ENCODE assay signal across 23 cellular contexts in the genomic region with DNA sequence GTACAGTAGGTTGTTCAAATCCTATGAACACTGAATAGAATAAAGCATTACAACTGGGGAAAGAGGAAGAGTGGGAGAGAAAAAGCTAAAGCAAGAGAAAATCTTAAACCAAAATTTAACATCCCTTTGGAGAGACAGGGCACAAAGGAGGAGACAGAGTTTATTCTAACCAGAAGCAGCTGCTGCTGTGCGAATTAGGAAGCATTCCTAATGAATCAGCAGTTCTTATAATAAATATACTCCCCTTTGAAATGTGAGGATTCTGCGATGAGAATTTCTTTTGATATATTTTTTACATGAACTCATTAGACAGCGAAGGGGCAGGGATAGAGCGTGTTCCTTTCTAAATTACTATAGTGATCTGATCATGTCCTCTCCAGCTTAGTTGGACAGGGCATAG.
"Had no signal": no experiment of that assay in that cellular context is flagged by ENCODE, and none has a peak within 500 bp of the region (broad histone marks: within the 10 kb centered on the region; RNA-seq: fewer than 3 reads in every experiment).

No MANE protein-coding gene starts in this region.

- H3K27me3 ChIP-seq: heart left ventricle, spleen, vagina had no signal

- H3K36me3 ChIP-seq: heart left ventricle, lower lobe of right lung, thoracic aorta, vagina had no signal

- ATAC-seq: activated T-cell treated with anti-CD3 and anti-CD28 coated beads, Interleukin-2, amount 50 U/mL, for 72 hours; heart left ventricle; left lobe of liver; lower lobe of right lung; mucosa of descending colon; naive thymus-derived CD4-positive, alpha-beta T cell; WTC11 had no signal

- H3K4me1 ChIP-seq: lower lobe of right lung, vagina had no signal

- H3K27ac ChIP-seq: heart left ventricle, lower lobe of right lung, spleen, thoracic aorta, vagina had no signal

- H3K4me3 ChIP-seq: heart left ventricle, lower lobe of right lung, mucosa of descending colon, spleen, thoracic aorta, vagina had no signal

- DNase-seq: activated CD4-positive, alpha-beta T cell treated with anti-CD3 and anti-CD28 coated beads, Interleukin-2, amount 50 U/mL, for 4 hours; activated effector memory CD4-positive, alpha-beta T cell treated with Interleukin-2 at 50 U/mL for 16 hours; activated naive CD4-positive, alpha-beta T cell treated with anti-CD3 and anti-CD28 coated beads for 36 hours; activated naive CD8-positive, alpha-beta T cell treated with anti-CD3 and anti-CD28 coated beads, Interleukin-2, amount 10 ng/mL, durations not matched to agents 7 days and 5 days; activated T-cell treated with anti-CD3 and anti-CD28 coated beads, Interleukin-2, amount 50 U/mL, for 72 hours; amygdala; cortex of kidney; erythroblast; heart left ventricle; kidney; lower lobe of right lung; mesendoderm; mucosa of descending colon; naive thymus-derived CD4-positive, alpha-beta T cell; retina; spleen; stimulated activated CD4-positive, alpha-beta T cell treated with anti-CD3 and anti-CD28 coated beads, Interleukin-4, amount 100 ng/mL, for 1 hour; stimulated activated naive CD4-positive, alpha-beta T cell; T-helper 9 cell had no signal

- H3K9me3 ChIP-seq: mucosa of descending colon, thoracic aorta, vagina had no signal
